1 cellular context compared by ENCODE assay signal in genomic region chr5:171907731-171908343, GRCh38.
TF ChIP-seq lines count a peak whose summit lies in the region.

No MANE protein-coding gene starts in this region.

TF ChIP-seq in GM23338, 12 proteins besides CTCF, POLR2A, EP300 and RAD21 (continued from another document):
- TF ChIP-seq, protein P1, sequence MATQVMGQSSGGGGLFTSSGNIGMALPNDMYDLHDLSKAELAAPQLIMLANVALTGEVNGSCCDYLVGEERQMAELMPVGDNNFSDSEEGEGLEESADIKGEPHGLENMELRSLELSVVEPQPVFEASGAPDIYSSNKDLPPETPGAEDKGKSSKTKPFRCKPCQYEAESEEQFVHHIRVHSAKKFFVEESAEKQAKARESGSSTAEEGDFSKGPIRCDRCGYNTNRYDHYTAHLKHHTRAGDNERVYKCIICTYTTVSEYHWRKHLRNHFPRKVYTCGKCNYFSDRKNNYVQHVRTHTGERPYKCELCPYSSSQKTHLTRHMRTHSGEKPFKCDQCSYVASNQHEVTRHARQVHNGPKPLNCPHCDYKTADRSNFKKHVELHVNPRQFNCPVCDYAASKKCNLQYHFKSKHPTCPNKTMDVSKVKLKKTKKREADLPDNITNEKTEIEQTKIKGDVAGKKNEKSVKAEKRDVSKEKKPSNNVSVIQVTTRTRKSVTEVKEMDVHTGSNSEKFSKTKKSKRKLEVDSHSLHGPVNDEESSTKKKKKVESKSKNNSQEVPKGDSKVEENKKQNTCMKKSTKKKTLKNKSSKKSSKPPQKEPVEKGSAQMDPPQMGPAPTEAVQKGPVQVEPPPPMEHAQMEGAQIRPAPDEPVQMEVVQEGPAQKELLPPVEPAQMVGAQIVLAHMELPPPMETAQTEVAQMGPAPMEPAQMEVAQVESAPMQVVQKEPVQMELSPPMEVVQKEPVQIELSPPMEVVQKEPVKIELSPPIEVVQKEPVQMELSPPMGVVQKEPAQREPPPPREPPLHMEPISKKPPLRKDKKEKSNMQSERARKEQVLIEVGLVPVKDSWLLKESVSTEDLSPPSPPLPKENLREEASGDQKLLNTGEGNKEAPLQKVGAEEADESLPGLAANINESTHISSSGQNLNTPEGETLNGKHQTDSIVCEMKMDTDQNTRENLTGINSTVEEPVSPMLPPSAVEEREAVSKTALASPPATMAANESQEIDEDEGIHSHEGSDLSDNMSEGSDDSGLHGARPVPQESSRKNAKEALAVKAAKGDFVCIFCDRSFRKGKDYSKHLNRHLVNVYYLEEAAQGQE (IDR thresholded peaks at IDR 0.05; ENCODE audit: unreplicated experiment), result no peak
